1 cellular context compared by ENCODE assay signal in genomic region chr11:64355078-64355940, GRCh38.
TF ChIP-seq lines count a peak whose summit lies in the region.

No MANE protein-coding gene starts in this region.

TF ChIP-seq in K562, 482 proteins besides CTCF, POLR2A, EP300 and RAD21 (continued from another document and continues in another):
- TF ChIP-seq RERE (CRISPR knock-in tag; IDR thresholded peaks at IDR 0.05; ENCODE audit: borderline replicate concordance) (no peak), NR0B1 (IDR thresholded peaks at IDR 0.05; ENCODE audit: partially characterized antibody) (no peak), ZNF407 (IDR thresholded peaks at IDR 0.05; ENCODE audit: low read depth) (no peak), ZNF23 (CRISPR knock-in tag; IDR thresholded peaks at IDR 0.05) (no peak), ZNF143 (CRISPR knock-in tag; IDR thresholded peaks at IDR 0.05) (no peak), MTA2 (IDR thresholded peaks at IDR 0.05; ENCODE audit: low read depth) (peak; percentile 16; the same call in 1 of the 2 replicates), ZNF586 (CRISPR knock-in tag; conservative IDR thresholded peaks at IDR 0.05) (no peak), TAF15 (IDR thresholded peaks at IDR 0.05; ENCODE audit: low read depth, low read length) (no peak), MEF2D (tag; conservative IDR thresholded peaks at IDR 0.05; ENCODE audit: low read depth) (no peak), ZNF354B (CRISPR knock-in tag; IDR thresholded peaks at IDR 0.05) (no peak), RBM22 (IDR thresholded peaks at IDR 0.05; ENCODE audit: low read depth, low read length, poor library complexity, severe bottlenecking) (no peak), XRCC4 (IDR thresholded peaks at IDR 0.05; ENCODE audit: extremely low read depth, insufficient read depth, insufficient read length) (no peak), TOE1 (IDR thresholded peaks at IDR 0.05; ENCODE audit: borderline replicate concordance) (peak; percentile 62; the same call in 1 of the 2 replicates), TOE1 (CRISPR knock-in tag; IDR thresholded peaks at IDR 0.05; ENCODE audit: borderline replicate concordance, low read depth) (no peak), NCOA4 (IDR thresholded peaks at IDR 0.05; ENCODE audit: partially characterized antibody) (no peak), ZNF444 (CRISPR knock-in tag; IDR thresholded peaks at IDR 0.05) (no peak), NR4A1 (CRISPR knock-in tag; IDR thresholded peaks at IDR 0.05) (0 out of 2 replicates have a peak, but pooled peaks have one; percentile 64), NR4A1 (tag; IDR thresholded peaks at IDR 0.05) (peak; percentile 78; the same call in 1 of the 2 replicates), THAP7 (CRISPR knock-in tag; IDR thresholded peaks at IDR 0.05) (no peak), MYBL2 (IDR thresholded peaks at IDR 0.05; ENCODE audit: low read depth) (no peak), MYBL2 (CRISPR knock-in tag; IDR thresholded peaks at IDR 0.05; ENCODE audit: borderline replicate concordance) (no peak), MIER1 (IDR thresholded peaks at IDR 0.05; ENCODE audit: low read depth) (no peak), MGA (IDR thresholded peaks at IDR 0.05) (no peak), ZNF384 (IDR thresholded peaks at IDR 0.05; ENCODE audit: low read depth, low read length) (no peak), ZNF165 (CRISPR knock-in tag; IDR thresholded peaks at IDR 0.05; ENCODE audit: borderline replicate concordance) (0 out of 2 replicates have a peak, but pooled peaks have one; percentile 47), SMAD1 (IDR thresholded peaks at IDR 0.05; ENCODE audit: low read depth, low read length, partially characterized antibody) (no peak)
